In the genomic region with DNA sequence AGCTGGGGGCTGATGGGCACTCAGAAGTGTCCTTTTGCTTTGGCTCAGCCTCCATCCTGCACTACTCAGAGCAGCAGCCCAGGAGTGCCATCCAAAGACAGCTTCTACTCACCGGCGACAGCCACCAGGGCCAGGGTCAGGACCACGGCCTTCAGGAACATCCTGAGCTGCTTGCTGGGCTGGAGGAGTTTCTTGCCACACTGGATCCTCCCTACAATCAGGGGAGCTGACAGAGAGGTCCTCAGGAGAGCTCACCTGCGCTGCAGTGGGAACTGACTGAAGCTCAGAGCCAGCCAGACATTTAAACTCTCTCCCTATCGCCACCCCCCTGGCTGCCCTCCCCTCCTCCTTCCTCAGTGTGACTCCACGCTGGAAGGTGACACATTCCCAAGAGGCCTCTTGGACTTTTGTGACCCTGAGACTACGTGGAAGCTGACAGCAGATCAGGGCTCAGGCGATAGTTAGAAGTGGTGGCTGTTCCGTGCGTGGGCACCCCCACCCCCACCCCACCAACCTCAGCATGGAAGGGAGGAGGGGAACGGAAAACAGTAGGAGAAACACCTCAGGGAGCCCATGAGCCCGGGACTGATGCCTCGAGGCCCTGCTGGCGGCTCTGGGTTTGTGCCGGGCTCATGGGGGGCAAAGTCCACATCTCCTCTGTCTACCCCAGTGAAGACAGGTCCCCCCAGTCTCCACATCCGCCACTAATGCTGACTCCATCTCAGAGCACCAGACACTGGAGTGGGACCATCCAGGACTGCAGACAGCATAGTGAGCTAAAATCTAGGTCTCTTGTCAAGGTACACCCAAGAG, we compare ENCODE assay signal across 1 cellular context.
TF ChIP-seq lines count a peak whose summit lies in the region.

Gene APOA4, minus strand, starts transcription at position 274 of the 813 bp plus-strand sequence. Its CDS starts 113 bp downstream, at position 161.

TF ChIP-seq in K562, 482 proteins besides CTCF, POLR2A, EP300 and RAD21:
- TF ChIP-seq ARID3B (CRISPR knock-in tag; IDR thresholded peaks at IDR 0.05; ENCODE audit: borderline replicate concordance) = no peak
- TF ChIP-seq CREB3 (tag; conservative IDR thresholded peaks at IDR 0.05; ENCODE audit: low read depth) = no peak
- TF ChIP-seq JUNB (CRISPR knock-in tag; conservative IDR thresholded peaks at IDR 0.05) = no peak
- no peak for TF ChIP-seq ZFPM2 (CRISPR knock-in tag; IDR thresholded peaks at IDR 0.05)
